In genomic region chr12:110100315-110100970, GRCh38 we compare ENCODE assay signal across 8 cellular contexts. TPM values are rescaled to one million over a fixed set of nuclear protein-coding genes. Genes with fewer than 3 reads are reported as not detected.
DNase-seq lines count a peak whose midpoint lies in the region; TF ChIP-seq lines count a peak whose summit lies in the region.

No MANE protein-coding gene starts in this region.

- H3K9me3 ChIP-seq in SJCRH30 (replicated peaks) (no peaks in the 10 kb centered on the region), uterus (no peaks in the 10 kb centered on the region)

- peak; percentile 94 for TF ChIP-seq CTCF in GM10248 (IDR thresholded peaks at IDR 0.05; ENCODE audit: control extremely low read depth, extremely low read depth, low read depth, missing control alignments)
- peak; percentile 83 to 95 (median 94) for TF ChIP-seq CTCF in uterus (IDR thresholded peaks at IDR 0.05)

- intact Hi-C loops in uterus (cut with DNase I; ENCODE audit: low total_unique reads) = loop anchor here (10.0 kb wide), 1 partner anchor 134 kb away; no protein-coding TSS in a partner anchor

- no peak for TF ChIP-seq POLR2A in uterus (IDR thresholded peaks at IDR 0.05)

- H3K4me1 ChIP-seq in SJCRH30 (peaks cover 5% of the 10 kb centered on the region; the same call in 1 of the 2 replicates), uterus (no peaks in the 10 kb centered on the region)

- POLR2A ChIA-PET in GM10248 (lab: Yijun Ruan, JAX) = no interaction called here

- CTCF ChIA-PET in GM10248 (lab: Yijun Ruan, JAX) = interaction anchor here (0.7 to 4.4 kb wide), 24 partner anchors 10 to 502 kb away, joined by 3 to 38 read pairs (median 4); partner anchors contain the start of gene GPN3

- no peak overlapping the region for H3K27ac ChIP-seq in SJCRH30
- H3K27ac ChIP-seq in uterus = peak overlapping the region; percentile 12 to 53

- H3K36me3 ChIP-seq in H7 (replicated peaks; ENCODE audit: control insufficient read depth, insufficient read depth, low read length) (no peaks in the 10 kb centered on the region), SJCRH30 (no peaks in the 10 kb centered on the region), uterus (no peaks in the 10 kb centered on the region)

- H3K27me3 ChIP-seq in H7 (ENCODE audit: control insufficient read depth, insufficient read depth, low read length) (no peaks in the 10 kb centered on the region), SJCRH30 (no peaks in the 10 kb centered on the region), uterus (no peaks in the 10 kb centered on the region)

- no peak overlapping the region for H3K4me3 ChIP-seq in H7 (ENCODE audit: insufficient read depth, low read depth, low read length)
- H3K4me3 ChIP-seq in SJCRH30 = no peak overlapping the region
- H3K4me3 ChIP-seq in uterus = no peak overlapping the region

- DNase-seq in GM10248 (ENCODE audit: extremely low spot score) (peak; percentile 81), H7 (peak; percentile 57), M059J (ENCODE audit: low read depth) (peak; percentile 66), SJCRH30 (peak; percentile 58 to 89), globus pallidus (ENCODE audit: low spot score) (peak; percentile 82), pons (ENCODE audit: low spot score) (peak; percentile 90), uterus (peak; percentile 71 to 81)
- DNase-seq in activated naive CD4-positive, alpha-beta T cell treated with Interleukin-2 at 50 U/mL for 16 hours = peak; percentile 59

RNA-seq across cellular contexts. Expression of gene IFT81, which starts 23.7 kb away (rescaled TPM):
- total RNA-seq in H7 (2014; rRNA removed; shearing (Covaris generic)) = 7.0 and 11.3 TPM in 2 replicates
- 15.9 and 17.2 TPM in 2 replicates for total RNA-seq in M059J (2014; rRNA removed; shearing (Covaris generic))
- 15.5 and 16.9 TPM in 2 replicates for total RNA-seq in SJCRH30 (2014; rRNA removed; shearing (Covaris generic))
- total RNA-seq in uterus = 10 to 100 TPM in 3 of 4 donors, 1 to 10 TPM in 1; 6.9 to 40.6 (median 20.7) TPM

RNA-seq across cellular contexts. Expression of gene C12orf76, which starts 52.1 kb away (rescaled TPM):
- total RNA-seq in H7 (2014; rRNA removed; shearing (Covaris generic)) = 14.9 and 31.0 TPM in 2 replicates
- 5.4 and 12.5 TPM in 2 replicates for total RNA-seq in M059J (2014; rRNA removed; shearing (Covaris generic))
- total RNA-seq in SJCRH30 (2014; rRNA removed; shearing (Covaris generic)) = 12.3 and 13.1 TPM in 2 replicates
- 10 to 100 TPM; 18.2 to 35.5 (median 28.4) TPM for total RNA-seq in uterus
